Comparison of ENCODE assay signal across 35 cellular contexts in genomic region chr18:35352283-35352682, GRCh38.
"Had no signal": no experiment of that assay in that cellular context is flagged by ENCODE, and none has a peak within 500 bp of the region (broad histone marks: within the 10 kb centered on the region; RNA-seq: fewer than 3 reads in every experiment).

No MANE protein-coding gene starts in this region.

- H3K27ac Mint-ChIP-seq: activated B cell treated with CpG ODN at 0.5 μM for 24 hours; activated CD4-positive, alpha-beta memory T cell treated with anti-CD3 and anti-CD28 coated beads for 36 hours; activated CD4-positive, alpha-beta T cell treated with anti-CD3 and anti-CD28 coated beads, Interleukin-2, amount 10 ng/mL, durations not matched to agents 24 days and 14 days; activated CD8-positive, alpha-beta T cell treated with anti-CD3 and anti-CD28 coated beads for 36 hours; activated naive CD4-positive, alpha-beta T cell treated with anti-CD3 and anti-CD28 coated beads for 36 hours; activated naive CD4-positive, alpha-beta T cell treated with anti-CD3 and anti-CD28 coated beads, Interleukin-2, amount 50 U/mL, for 72 hours; activated naive CD8-positive, alpha-beta T cell treated with anti-CD3 and anti-CD28 coated beads for 36 hours; activated T-cell treated with anti-CD3 and anti-CD28 coated beads, Interleukin-2, amount 50 U/mL, for 72 hours; activated T-helper 1 cell treated with anti-CD3 and anti-CD28 coated beads, Interleukin-12 subunit alpha, Interleukin-12 subunit beta, Interleukin-2, Interleukin-4 antibody, amounts not matched to agents 30 ng/mL and 10 ng/mL and 1 ng/mL, durations not matched to agents 14 hours and 24 hours and 36 hours; activated T-helper 17 cell treated with anti-CD3 and anti-CD28 coated beads, Interleukin-2, amount 50 U/mL, for 72 hours; T-helper 2 cell treated with Interferon-gamma antibody and Interleukin-4, amounts not matched to agents 5 μg/mL and 100 μg/mL, for 36 hours had no signal

- DNase-seq: activated B cell treated with CpG ODN at 0.5 μM for 24 hours; activated CD4-positive, alpha-beta memory T cell treated with anti-CD3 and anti-CD28 coated beads for 36 hours; activated CD4-positive, alpha-beta T cell treated with anti-CD3 and anti-CD28 coated beads for 4 hours; activated CD4-positive, alpha-beta T cell treated with anti-CD3 and anti-CD28 coated beads, Interleukin-2, amount 10 ng/mL, durations not matched to agents 24 days and 14 days; activated CD4-positive, alpha-beta T cell treated with anti-CD3 and anti-CD28 coated beads, Interleukin-2, amount 50 U/mL, for 1 hour; activated CD4-positive, alpha-beta T cell treated with anti-CD3 and anti-CD28 coated beads, Interleukin-2, amount 50 U/mL, for 4 hours; activated CD4-positive, CD25-positive, alpha-beta regulatory T cell treated with anti-CD3 and anti-CD28 coated beads, Interleukin-2, amount 50 U/mL, for 72 hours; activated CD8-positive, alpha-beta memory T cell treated with anti-CD3 and anti-CD28 coated beads, Interleukin-2, amount 50 U/mL, for 4 hours; activated CD8-positive, alpha-beta T cell treated with anti-CD3 and anti-CD28 coated beads for 36 hours; activated effector memory CD4-positive, alpha-beta T cell treated with anti-CD3 and anti-CD28 coated beads, Interleukin-2, amount 50 U/mL, for 16 hours; activated gamma-delta T cell treated with Interleukin-2 at 50 U/mL for 16 hours; activated naive CD4-positive, alpha-beta T cell; activated naive CD4-positive, alpha-beta T cell treated with anti-CD3 and anti-CD28 coated beads for 36 hours; activated naive CD4-positive, alpha-beta T cell treated with anti-CD3 and anti-CD28 coated beads, Interleukin-2, amount 50 U/mL, for 16 hours; activated naive CD8-positive, alpha-beta T cell treated with anti-CD3 and anti-CD28 coated beads for 36 hours; activated T-cell treated with anti-CD3 and anti-CD28 coated beads for 4 hours; activated T-cell treated with anti-CD3 and anti-CD28 coated beads, Interleukin-2, amount 50 U/mL, for 1 hour; activated T-cell treated with anti-CD3 and anti-CD28 coated beads, Interleukin-2, amount 50 U/mL, for 4 hours; activated T-cell treated with anti-CD3 and anti-CD28 coated beads, Interleukin-2, amount 50 U/mL, for 72 hours; adrenal gland; amniotic stem cell; aorta; body of pancreas; brain microvascular endothelial cell; central memory CD4-positive, alpha-beta T cell; T-helper 2 cell; T-helper 9 cell had no signal

- ATAC-seq: activated CD8-positive, alpha-beta T cell treated with anti-CD3 and anti-CD28 coated beads for 36 hours; activated naive CD4-positive, alpha-beta T cell treated with anti-CD3 and anti-CD28 coated beads, Interleukin-2, amount 50 U/mL, for 72 hours; activated T-cell treated with anti-CD3 and anti-CD28 coated beads, Interleukin-2, amount 50 U/mL, for 4 hours; activated T-cell treated with anti-CD3 and anti-CD28 coated beads, Interleukin-2, amount 50 U/mL, for 72 hours; activated T-helper 17 cell treated with anti-CD3 and anti-CD28 coated beads, Interleukin-2, amount 50 U/mL, for 72 hours; body of pancreas had no signal

- H3K4me1 ChIP-seq: adrenal gland, breast epithelium had no signal

- H3K27me3 Mint-ChIP-seq: activated B cell treated with CpG ODN at 0.5 μM for 24 hours; activated CD4-positive, alpha-beta memory T cell treated with anti-CD3 and anti-CD28 coated beads for 36 hours; activated CD8-positive, alpha-beta T cell treated with anti-CD3 and anti-CD28 coated beads for 36 hours; activated naive CD8-positive, alpha-beta T cell treated with anti-CD3 and anti-CD28 coated beads for 36 hours; activated T-helper 17 cell treated with anti-CD3 and anti-CD28 coated beads, Interleukin-2, amount 50 U/mL, for 72 hours had no signal

- H3K27ac ChIP-seq: adrenal gland, body of pancreas, brain microvascular endothelial cell, breast epithelium, VCaP had no signal

- H3K4me3 ChIP-seq: adrenal gland, body of pancreas, breast epithelium had no signal

- H3K4me1 Mint-ChIP-seq: activated T-helper 17 cell treated with anti-CD3 and anti-CD28 coated beads, Interleukin-2, amount 50 U/mL, for 72 hours had no signal

- H3K4me3 Mint-ChIP-seq: activated B cell treated with CpG ODN at 0.5 μM for 24 hours; activated CD4-positive, alpha-beta memory T cell treated with anti-CD3 and anti-CD28 coated beads for 36 hours; activated CD4-positive, alpha-beta T cell treated with anti-CD3 and anti-CD28 coated beads, Interleukin-2, amount 10 ng/mL, durations not matched to agents 24 days and 14 days; activated CD8-positive, alpha-beta T cell treated with anti-CD3 and anti-CD28 coated beads for 36 hours; activated naive CD4-positive, alpha-beta T cell treated with anti-CD3 and anti-CD28 coated beads for 36 hours; activated naive CD8-positive, alpha-beta T cell treated with anti-CD3 and anti-CD28 coated beads for 36 hours; activated T-cell treated with anti-CD3 and anti-CD28 coated beads, Interleukin-2, amount 50 U/mL, for 4 hours; activated T-cell treated with anti-CD3 and anti-CD28 coated beads, Interleukin-2, amount 50 U/mL, for 72 hours; activated T-helper 1 cell treated with anti-CD3 and anti-CD28 coated beads, Interleukin-12 subunit alpha, Interleukin-12 subunit beta, Interleukin-2, Interleukin-4 antibody, amounts not matched to agents 30 ng/mL and 10 ng/mL and 1 ng/mL, durations not matched to agents 14 hours and 24 hours and 36 hours; activated T-helper 17 cell treated with anti-CD3 and anti-CD28 coated beads, Interleukin-2, amount 50 U/mL, for 72 hours; T-helper 2 cell treated with Interferon-gamma antibody and Interleukin-4, amounts not matched to agents 5 μg/mL and 100 μg/mL, for 36 hours had no signal

- FAIRE-seq: astrocyte, TTC549 had no signal

- H3K27me3 ChIP-seq: adrenal gland, body of pancreas, brain microvascular endothelial cell, breast epithelium had no signal

- H3K9me3 ChIP-seq: adrenal gland had no signal

- H3K36me3 ChIP-seq: adrenal gland, brain microvascular endothelial cell, breast epithelium had no signal
